Comparison of ENCODE assay signal across 10 cellular contexts in genomic region chr19:14435320-14436050, GRCh38. TPM values are rescaled to one million over a fixed set of nuclear protein-coding genes. Genes with fewer than 3 reads are reported as not detected.
DNase-seq lines count a peak whose midpoint lies in the region; ATAC-seq and TF ChIP-seq lines count a peak whose summit lies in the region.
"Had no signal": no experiment of that assay in that cellular context is flagged by ENCODE, and none has a peak within 500 bp of the region (broad histone marks: within the 10 kb centered on the region; RNA-seq: fewer than 3 reads in every experiment).

No MANE protein-coding gene starts in this region.

- no CpG with 5 or more reads among the region's 17 CpGs for WGBS in H9 (ENCODE audit: extremely low coverage, insufficient read length, low lambda C conversion rate)
- WGBS in spleen, 5 donors = 68 to 80% (median 75%) methylated on average over 17 of the region's 17 CpGs

- peak overlapping the region in 5 of 8 donors; percentile 81 to 95 (median 90) for H3K4me3 ChIP-seq in spleen

- no peak overlapping the region for H3K27ac ChIP-seq in H9 (ENCODE audit: insufficient read length, low read depth, low read length)
- H3K27ac ChIP-seq in spleen = peak overlapping the region; percentile 75 to 95 (median 93)

- no peak overlapping the region for H3T11ph ChIP-seq in H9 (ENCODE audit: low read length)

- H4K20me1 ChIP-seq in H9 (ENCODE audit: control insufficient read depth, insufficient read depth, insufficient read length) = no peaks in the 10 kb centered on the region

- no peak overlapping the region for H3K4me2 ChIP-seq in H9 (ENCODE audit: insufficient read depth, insufficient read length, low read length)

- H3K27ac Mint-ChIP-seq in H9 (no peak overlapping the region; a peak in 2 of 7 replicates), glutamatergic neuron (ENCODE audit: unreplicated experiment) (no peak overlapping the region)
- peak overlapping the region; percentile 58 for H3K27ac Mint-ChIP-seq in activated T-helper 2 cell treated with anti-CD3 and anti-CD28 coated beads, Interferon-gamma antibody, Interleukin-2, Interleukin-4, amounts not matched to agents 10 μg/mL and 5 μg/mL and 100 μg/mL, durations not matched to agents 14 hours and 24 hours and 36 hours

- no peak overlapping the region for H4K5ac ChIP-seq in H9 (ENCODE audit: insufficient read length, low read depth, low read length)

- peaks cover 5% of the 10 kb centered on the region; the same call in 1 of the 2 replicates for H3K79me2 ChIP-seq in H9 (ENCODE audit: insufficient read depth, low read length)

- H2AK5ac ChIP-seq in H9 (ENCODE audit: insufficient read length, low read length) = no peak overlapping the region

- H2BK120ac ChIP-seq in H9 (ENCODE audit: low read depth, low read length, poor library complexity, severe bottlenecking) = no peak overlapping the region

- H3K27me3 Mint-ChIP-seq in H9 (ENCODE audit: low read depth) = peaks cover 14% of the 10 kb centered on the region
- peaks cover 4% of the 10 kb centered on the region for H3K27me3 Mint-ChIP-seq in activated T-helper 2 cell treated with anti-CD3 and anti-CD28 coated beads, Interferon-gamma antibody, Interleukin-2, Interleukin-4, amounts not matched to agents 10 μg/mL and 5 μg/mL and 100 μg/mL, durations not matched to agents 14 hours and 24 hours and 36 hours (ENCODE audit: low read depth)
- H3K27me3 Mint-ChIP-seq in glutamatergic neuron (ENCODE audit: unreplicated experiment) = peaks cover 10% of the 10 kb centered on the region

- no peak for ATAC-seq in HG03439 (IDR thresholded peaks at IDR 0.05; ENCODE audit: unreplicated experiment)

- no peak overlapping the region for H3K18ac ChIP-seq in H9 (ENCODE audit: insufficient read length, low read depth, low read length)

- no peak overlapping the region for H3K9ac ChIP-seq in H9 (ENCODE audit: extremely low read depth, insufficient read length, low read length)

- intact Hi-C loops in activated T-helper 2 cell treated with anti-CD3 and anti-CD28 coated beads, Interferon-gamma antibody, Interleukin-2, Interleukin-4, amounts not matched to agents 10 μg/mL and 5 μg/mL and 100 μg/mL, durations not matched to agents 14 hours and 24 hours and 36 hours (cut with micrococcal nuclease) = no loop called here
- intact Hi-C loops in spleen (cut with DNase I; ENCODE audit: low total_unique reads) = no loop called here

- no peak overlapping the region for H2BK20ac ChIP-seq in H9 (ENCODE audit: low read depth, low read length, poor library complexity, severe bottlenecking)

- TF ChIP-seq POLR2A in spleen (IDR thresholded peaks at IDR 0.05) = no peak

- DNase-seq in H9 (no peak), glutamatergic neuron (no peak), spleen (no peak), MV-4-11 (lab: John Stamatoyannopoulos, UW) (no peak), NCI-H226 (no peak), mesenteric fat pad (ENCODE audit: low spot score) (no peak)
- DNase-seq in activated T-helper 2 cell treated with anti-CD3 and anti-CD28 coated beads, Interferon-gamma antibody, Interleukin-2, Interleukin-4, amounts not matched to agents 10 μg/mL and 5 μg/mL and 100 μg/mL, durations not matched to agents 14 hours and 24 hours and 36 hours (ENCODE audit: low spot score) = no peak

- peaks cover 0 to 25% (median 0%) of the 10 kb centered on the region in 6 donors for H3K36me3 ChIP-seq in spleen

- no peak overlapping the region for H3K4ac ChIP-seq in H9 (ENCODE audit: low read depth, low read length)

- H3K9me3 ChIP-seq in H9 (ENCODE audit: control insufficient read depth, low read depth, low read length) = no peaks in the 10 kb centered on the region
- H3K9me3 ChIP-seq in spleen = no peaks in the 10 kb centered on the region

- peaks cover 0 to 8% (median 0%) of the 10 kb centered on the region in 3 experiments; a peak in 3 of 7 replicates for H3K36me3 Mint-ChIP-seq in H9 (ENCODE audit: insufficient read depth in 1 of 3, low read depth in 3 of 3)
- H3K36me3 Mint-ChIP-seq in activated T-helper 2 cell treated with anti-CD3 and anti-CD28 coated beads, Interferon-gamma antibody, Interleukin-2, Interleukin-4, amounts not matched to agents 10 μg/mL and 5 μg/mL and 100 μg/mL, durations not matched to agents 14 hours and 24 hours and 36 hours (ENCODE audit: low read depth) = peaks cover 13% of the 10 kb centered on the region
- no peaks in the 10 kb centered on the region for H3K36me3 Mint-ChIP-seq in glutamatergic neuron (ENCODE audit: unreplicated experiment)

- H2BK5ac ChIP-seq in H9 (ENCODE audit: insufficient read length, low read length) = no peak overlapping the region

- H2BK15ac ChIP-seq in H9 (ENCODE audit: low read depth, low read length) = no peak overlapping the region

- no peaks in the 10 kb centered on the region for H3K9me3 Mint-ChIP-seq in H9
- H3K9me3 Mint-ChIP-seq in activated T-helper 2 cell treated with anti-CD3 and anti-CD28 coated beads, Interferon-gamma antibody, Interleukin-2, Interleukin-4, amounts not matched to agents 10 μg/mL and 5 μg/mL and 100 μg/mL, durations not matched to agents 14 hours and 24 hours and 36 hours = no peaks in the 10 kb centered on the region
- peaks cover 13% of the 10 kb centered on the region for H3K9me3 Mint-ChIP-seq in glutamatergic neuron (ENCODE audit: unreplicated experiment)

- H4K8ac ChIP-seq in H9 (replicated peaks; ENCODE audit: insufficient read length, low read depth, low read length) = no peak overlapping the region

- TF ChIP-seq CTCF in H9 (conservative IDR thresholded peaks at IDR 0.05) (no peak), glutamatergic neuron (IDR thresholded peaks at IDR 0.05; ENCODE audit: partially characterized antibody, unreplicated experiment) (no peak), spleen (IDR thresholded peaks at IDR 0.05 in 8 of 11, conservative IDR thresholded peaks at IDR 0.05 in 3 of 11) (no peak)

- H3K23ac ChIP-seq in H9 (ENCODE audit: insufficient read length, low read depth, low read length) = no peak overlapping the region

- no peak overlapping the region for H2BK12ac ChIP-seq in H9 (ENCODE audit: insufficient read length, low read depth, low read length)

- H2AFZ ChIP-seq in H9 (ENCODE audit: low read length) = no peak overlapping the region

- H3K23me2 ChIP-seq in H9 (ENCODE audit: insufficient read length, low read depth, low read length, poor library complexity, severe bottlenecking) = peaks cover 7% of the 10 kb centered on the region

- H3K4me3 Mint-ChIP-seq in H9 (peak overlapping the region; percentile 8 to 34; a peak in 1 of 5 replicates), glutamatergic neuron (ENCODE audit: unreplicated experiment) (peak overlapping the region; percentile 34)
- peak overlapping the region; percentile 81 for H3K4me3 Mint-ChIP-seq in activated T-helper 2 cell treated with anti-CD3 and anti-CD28 coated beads, Interferon-gamma antibody, Interleukin-2, Interleukin-4, amounts not matched to agents 10 μg/mL and 5 μg/mL and 100 μg/mL, durations not matched to agents 14 hours and 24 hours and 36 hours (ENCODE audit: low read depth)

- H3K27me3 ChIP-seq in H9 (ENCODE audit: insufficient read depth, low read length) (no peaks in the 10 kb centered on the region), spleen (replicated peaks in 1 of 7) (no peaks in the 10 kb centered on the region)

- peaks cover 4% of the 10 kb centered on the region for H3K79me1 ChIP-seq in H9 (ENCODE audit: insufficient read depth, low read depth, low read length, poor library complexity, severe bottlenecking)

- no peak overlapping the region for H3K56ac ChIP-seq in H9 (ENCODE audit: insufficient read length, low read depth, low read length)

- H3K4me1 Mint-ChIP-seq in H9 (peaks cover 12 to 15% of the 10 kb centered on the region in 2 experiments), glutamatergic neuron (ENCODE audit: low read depth, unreplicated experiment) (peaks cover 9% of the 10 kb centered on the region)
- H3K4me1 Mint-ChIP-seq in activated T-helper 2 cell treated with anti-CD3 and anti-CD28 coated beads, Interferon-gamma antibody, Interleukin-2, Interleukin-4, amounts not matched to agents 10 μg/mL and 5 μg/mL and 100 μg/mL, durations not matched to agents 14 hours and 24 hours and 36 hours (ENCODE audit: low read depth) = peaks cover 39% of the 10 kb centered on the region

- no peak overlapping the region for H4K91ac ChIP-seq in H9 (ENCODE audit: insufficient read length, low read depth, low read length)

- no peak overlapping the region for H3K14ac ChIP-seq in H9 (ENCODE audit: insufficient read depth, low read length)

- H3K4me1 ChIP-seq in H9 (ENCODE audit: insufficient read depth, low read length) (no peaks in the 10 kb centered on the region), spleen (peaks cover 51 to 88% (median 81%) of the 10 kb centered on the region in 6 donors)

RNA-seq across cellular contexts. Expression of gene PKN1, which starts 2.4 kb away (rescaled TPM):
- total RNA-seq in H9 (2021) = 149 and 159 TPM in 2 replicates
- 171 and 172 TPM in 2 replicates for total RNA-seq in activated T-helper 2 cell treated with anti-CD3 and anti-CD28 coated beads, Interferon-gamma antibody, Interleukin-2, Interleukin-4, amounts not matched to agents 10 μg/mL and 5 μg/mL and 100 μg/mL, durations not matched to agents 14 hours and 24 hours and 36 hours
- total RNA-seq in glutamatergic neuron (ENCODE audit: unreplicated experiment) = 117 TPM
- 100 to 1,000 TPM; 138 to 213 (median 175) TPM for total RNA-seq in spleen
- 100 to 1,000 TPM in 2 of 3 donors, 10 to 100 TPM in 1; 93.3 to 186 (median 113) TPM for polyA plus RNA-seq in spleen
- 142 TPM for total RNA-seq in mesenteric fat pad

RNA-seq across cellular contexts. Expression of gene DDX39A, which starts 16.3 kb away (rescaled TPM):
- 137 and 145 TPM in 2 replicates for total RNA-seq in H9 (2021)
- 268 TPM in 2 replicates for total RNA-seq in activated T-helper 2 cell treated with anti-CD3 and anti-CD28 coated beads, Interferon-gamma antibody, Interleukin-2, Interleukin-4, amounts not matched to agents 10 μg/mL and 5 μg/mL and 100 μg/mL, durations not matched to agents 14 hours and 24 hours and 36 hours
- total RNA-seq in glutamatergic neuron (ENCODE audit: unreplicated experiment) = 103 TPM
- total RNA-seq in spleen = 100 to 1,000 TPM in 6 of 7 donors, 10 to 100 TPM in 1; 81.8 to 155 (median 124) TPM
- 100 to 1,000 TPM; 176 to 267 (median 248) TPM for polyA plus RNA-seq in spleen
- total RNA-seq in mesenteric fat pad = 53.0 TPM

RNA-seq across cellular contexts. Expression of gene PTGER1, which starts 39.7 kb away (rescaled TPM):
- total RNA-seq in H9 (2021) (0.63 and 0.66 TPM in 2 replicates), glutamatergic neuron (ENCODE audit: unreplicated experiment) (2.0 TPM), spleen (10 to 100 TPM in 5 of 7 donors, 1 to 10 TPM in 2; 4.6 to 26.8 (median 12.4) TPM), mesenteric fat pad (0.55 TPM)
- total RNA-seq in activated T-helper 2 cell treated with anti-CD3 and anti-CD28 coated beads, Interferon-gamma antibody, Interleukin-2, Interleukin-4, amounts not matched to agents 10 μg/mL and 5 μg/mL and 100 μg/mL, durations not matched to agents 14 hours and 24 hours and 36 hours = 1.1 and 1.6 TPM in 2 replicates
- polyA plus RNA-seq in spleen = 1 to 10 TPM; 1.8 to 2.8 (median 2.2) TPM
- total RNA-seq: H4 had no signal
- polyA plus RNA-seq: keratinocyte had no signal

RNA-seq across cellular contexts. Expression of gene ADGRE5, which starts 54.2 kb away (rescaled TPM):
- total RNA-seq in H9 (2021) = 0.96 and 0.97 TPM in 2 replicates
- total RNA-seq in activated T-helper 2 cell treated with anti-CD3 and anti-CD28 coated beads, Interferon-gamma antibody, Interleukin-2, Interleukin-4, amounts not matched to agents 10 μg/mL and 5 μg/mL and 100 μg/mL, durations not matched to agents 14 hours and 24 hours and 36 hours = 177 and 183 TPM in 2 replicates
- total RNA-seq in glutamatergic neuron (ENCODE audit: unreplicated experiment) = 4.0 TPM
- 100 to 1,000 TPM; 190 to 455 (median 280) TPM for total RNA-seq in spleen
- polyA plus RNA-seq in spleen = 10 to 100 TPM; 42.8 to 87.8 (median 55.7) TPM
- 127 TPM for total RNA-seq in mesenteric fat pad

Comparison
In these comparisons a context has a peak if more than half of its experiments do, and no peak if none do; other contexts are left out.
1. H3K4me3 Mint-ChIP-seq: peak in every context shown above with its lines; median percentile 81 in activated T-helper 2 cell treated with anti-CD3 and anti-CD28 coated beads, Interferon-gamma antibody, Interleukin-2, Interleukin-4, amounts not matched to agents 10 μg/mL and 5 μg/mL and 100 μg/mL, durations not matched to agents 14 hours and 24 hours and 36 hours; 34 in glutamatergic neuron; 21 in H9.